ENCODE assay signal across 24 cellular contexts in genomic region chr19:1728816-1729567, GRCh38. TPM values are rescaled to one million over a fixed set of nuclear protein-coding genes. Genes with fewer than 3 reads are reported as not detected.
DNase-seq lines count a peak whose midpoint lies in the region; ATAC-seq, FAIRE-seq and TF ChIP-seq lines count a peak whose summit lies in the region.
"Had no signal": no experiment of that assay in that cellular context is flagged by ENCODE, and none has a peak within 500 bp of the region (broad histone marks: within the 10 kb centered on the region; RNA-seq: fewer than 3 reads in every experiment).

No MANE protein-coding gene starts in this region.

- TF ChIP-seq CTCF in HepG2 (CRISPR knock-in tag; IDR thresholded peaks at IDR 0.05) (no peak), right lobe of liver (IDR thresholded peaks at IDR 0.05) (no peak), neural progenitor cell (IDR thresholded peaks at IDR 0.05) (no peak)

- H3K4me3 ChIP-seq in HepG2 (replicated peaks in 1 of 3; ENCODE audit: insufficient read depth in 1 of 3, low read depth in 2 of 3, low read length in 3 of 3) (no peak overlapping the region), right lobe of liver (no peak overlapping the region), neural progenitor cell (no peak overlapping the region)
- H3K4me3 ChIP-seq: A549; BLaER1 treated with 17β-estradiol and CSF1 and Interleukin-3, amounts not matched to agents 10 nM and 100 nM; MG63; SJSA1 had no signal

- no peak for TF ChIP-seq EP300 in HepG2 (IDR thresholded peaks at IDR 0.05; ENCODE audit: low read depth in 2 of 2, low read length in 2 of 2)
- no peak for TF ChIP-seq EP300 in HepG2 (CRISPR knock-in tag; IDR thresholded peaks at IDR 0.05; ENCODE audit: borderline replicate concordance)
- TF ChIP-seq EP300 in Ishikawa (IDR thresholded peaks at IDR 0.05; ENCODE audit: borderline replicate concordance), result no peak

- H3F3A ChIP-seq in neural progenitor cell (ENCODE audit: low read depth), result peaks cover 17% of the 10 kb centered on the region

- no peaks in the 10 kb centered on the region for H3K79me2 ChIP-seq in HepG2 (ENCODE audit: insufficient read depth, low read length)
- H3K79me2 ChIP-seq in neural progenitor cell (ENCODE audit: low read depth), result no peaks in the 10 kb centered on the region

- TF ChIP-seq POLR2A in HepG2 (IDR thresholded peaks at IDR 0.05; ENCODE audit: insufficient read depth in 1 of 2, low read depth in 2 of 2, low read length in 2 of 2) (no peak), right lobe of liver (IDR thresholded peaks at IDR 0.05) (no peak)

- DNase-seq in HepG2 (ENCODE audit: low spot score) (no peak), right lobe of liver (no peak), neural progenitor cell (ENCODE audit: low spot score) (no peak), T-helper 17 cell (no peak), COR-L47 (lab: John Stamatoyannopoulos, UW) (no peak)
- DNase-seq: AML-193; CD4-positive, alpha-beta T cell; KBM-7; MG63; NCI-H2029; NCI-H446; NCI-H524 treated with DMSO at 0.1 percent for 48 hours; NCI-H774; PC-3; Right ventricle myocardium superior had no signal

- peaks cover 14% of the 10 kb centered on the region for H3K4me1 ChIP-seq in HepG2 (ENCODE audit: insufficient read depth, low read length)
- H3K4me1 ChIP-seq in right lobe of liver, result peaks cover 0 to 4% (median 0%) of the 10 kb centered on the region in 4 donors
- peaks cover 4% of the 10 kb centered on the region for H3K4me1 ChIP-seq in neural progenitor cell
- H3K4me1 ChIP-seq: A549; BLaER1 treated with 17β-estradiol and CSF1 and Interleukin-3, amounts not matched to agents 10 nM and 100 nM had no signal

- CTCF ChIA-PET in HepG2 (lab: Yijun Ruan, JAX; ENCODE audit: low intra/inter-chr PET ratio, low total read pairs), result no interaction called here

- H3K4me3 Mint-ChIP-seq in neural progenitor cell, result peak overlapping the region; percentile 16
- H3K4me3 Mint-ChIP-seq in T-helper 17 cell, result no peak overlapping the region
- H3K4me3 Mint-ChIP-seq: CD4-positive, alpha-beta T cell had no signal

- H3K27ac Mint-ChIP-seq in neural progenitor cell, result no peak overlapping the region
- H3K27ac Mint-ChIP-seq in T-helper 17 cell, result no peak overlapping the region
- H3K27ac Mint-ChIP-seq: CD4-positive, alpha-beta T cell had no signal

- H3K9me3 Mint-ChIP-seq in neural progenitor cell, result no peaks in the 10 kb centered on the region
- H3K9me3 Mint-ChIP-seq: CD4-positive, alpha-beta T cell had no signal

- WGBS in HepG2 (ENCODE audit: low lambda C conversion rate), result 57% methylated on average over 31 of the region's 33 CpGs
- 78% methylated on average over 22 of the region's 33 CpGs for WGBS in right lobe of liver (ENCODE audit: insufficient coverage, low coverage, low lambda C conversion rate, missing lambda C conversion rate)

- H3K27me3 Mint-ChIP-seq in neural progenitor cell (ENCODE audit: insufficient read depth, low read depth) (peaks cover 26% of the 10 kb centered on the region), T-helper 17 cell (peaks cover 39% of the 10 kb centered on the region)

- FAIRE-seq in HepG2 (lab: Jason Lieb, UNC), result no peak
- FAIRE-seq: A549, G401.6 had no signal

- TF ChIP-seq RAD21 in HepG2 (CRISPR knock-in tag; IDR thresholded peaks at IDR 0.05), result no peak
- no peak for TF ChIP-seq RAD21 in Ishikawa (IDR thresholded peaks at IDR 0.05; ENCODE audit: low read depth)

- no TSS peak for BruUV-seq in HepG2 (replicated peaks; lab: Mats Ljungman, UMichigan)

- H3K9ac ChIP-seq in HepG2 (ENCODE audit: insufficient read depth, low read depth, low read length) (no peak overlapping the region), neural progenitor cell (no peak overlapping the region)
- H3K9ac ChIP-seq: BLaER1 treated with 17β-estradiol and CSF1 and Interleukin-3, amounts not matched to agents 10 nM and 100 nM had no signal

- POLR2A ChIA-PET in HepG2 (lab: Yijun Ruan, JAX), result no interaction called here

- no peak for ATAC-seq in HepG2
- ATAC-seq in right lobe of liver, result no peak
- no peak for ATAC-seq in T-helper 17 cell
- no peak for ATAC-seq in GM18907 (IDR thresholded peaks at IDR 0.05; ENCODE audit: unreplicated experiment)
- ATAC-seq: A549, PC-3 had no signal

- H3K4me2 ChIP-seq in HepG2 (ENCODE audit: low read depth, low read length) (no peak overlapping the region), neural progenitor cell (no peak overlapping the region)
- H3K4me2 ChIP-seq: A549; BLaER1 treated with 17β-estradiol and CSF1 and Interleukin-3, amounts not matched to agents 10 nM and 100 nM had no signal

- H4K20me1 ChIP-seq in HepG2 (ENCODE audit: insufficient read depth, low read length) (no peaks in the 10 kb centered on the region), neural progenitor cell (ENCODE audit: low read depth) (no peaks in the 10 kb centered on the region)

- H3K27ac ChIP-seq in HepG2 (ENCODE audit: extremely low read length, insufficient read depth, low read length) (no peak overlapping the region), right lobe of liver (no peak overlapping the region), neural progenitor cell (no peak overlapping the region)
- H3K27ac ChIP-seq: A549; BLaER1 treated with 17β-estradiol and CSF1 and Interleukin-3, amounts not matched to agents 10 nM and 100 nM; SJSA1 had no signal

- intact Hi-C loops in HepG2 (cut with micrococcal nuclease; ENCODE audit: unreplicated experiment), result no loop called here
- intact Hi-C loops in right lobe of liver (cut with DNase I), result no loop called here

- H3K36me3 ChIP-seq in HepG2 (replicated peaks in 1 of 2; ENCODE audit: control insufficient read depth in 1 of 2, insufficient read depth in 2 of 2, low read length in 2 of 2), result no peaks in the 10 kb centered on the region
- no peaks in the 10 kb centered on the region for H3K36me3 ChIP-seq in right lobe of liver
- no peaks in the 10 kb centered on the region for H3K36me3 ChIP-seq in neural progenitor cell
- H3K36me3 ChIP-seq: BLaER1 treated with 17β-estradiol and CSF1 and Interleukin-3, amounts not matched to agents 10 nM and 100 nM; MG63; SJSA1 had no signal

- in situ Hi-C loops in HepG2 (cut with HindIII; ENCODE audit: extremely low pct_ligation_motif_present, low pct_unique_long_range_greater_than_20kb), result no loop called here

- H3K36me3 Mint-ChIP-seq in neural progenitor cell, result no peaks in the 10 kb centered on the region
- H3K36me3 Mint-ChIP-seq in T-helper 17 cell (ENCODE audit: low read depth), result peaks cover 8% of the 10 kb centered on the region

- H2AFZ ChIP-seq in HepG2 (ENCODE audit: low read length) (no peak overlapping the region), neural progenitor cell (replicated peaks) (no peak overlapping the region)

- H3K9me3 ChIP-seq in HepG2 (ENCODE audit: low read length) (no peaks in the 10 kb centered on the region), right lobe of liver (no peaks in the 10 kb centered on the region), neural progenitor cell (ENCODE audit: low read depth) (no peaks in the 10 kb centered on the region), T-helper 17 cell (ENCODE audit: control insufficient read depth, low read length, poor library complexity, severe bottlenecking) (no peaks in the 10 kb centered on the region)
- H3K9me3 ChIP-seq: A549, MG63, SJSA1 had no signal

- H3K4me1 Mint-ChIP-seq in neural progenitor cell (peaks cover 5% of the 10 kb centered on the region), T-helper 17 cell (peaks cover 8% of the 10 kb centered on the region)

- peaks cover 5 to 57% of the 10 kb centered on the region in 2 experiments for H3K27me3 ChIP-seq in HepG2 (ENCODE audit: control insufficient read depth in 1 of 2, insufficient read depth in 2 of 2, low read length in 2 of 2)
- H3K27me3 ChIP-seq in right lobe of liver, result peaks cover 0 to 15% of the 10 kb centered on the region in 2 donors
- peaks cover 97% of the 10 kb centered on the region for H3K27me3 ChIP-seq in neural progenitor cell

TF ChIP-seq in HepG2, 621 proteins besides CTCF, POLR2A, EP300 and RAD21 (continues in another document):
- TF ChIP-seq GATAD2A (CRISPR knock-in tag; IDR thresholded peaks at IDR 0.05) (no peak), ZNF83 (CRISPR knock-in tag; IDR thresholded peaks at IDR 0.05; ENCODE audit: borderline replicate concordance) (no peak)

TF ChIP-seq in Ishikawa, 13 proteins besides CTCF, POLR2A, EP300 and RAD21 (continues in another document):
- TF ChIP-seq MAX (IDR thresholded peaks at IDR 0.05) (no peak), TEAD4 (IDR thresholded peaks at IDR 0.05) (no peak), CEBPB (IDR thresholded peaks at IDR 0.05) (no peak), EGR1 (IDR thresholded peaks at IDR 0.05) (no peak), TAF1 (IDR thresholded peaks at IDR 0.05; ENCODE audit: low read depth) (no peak)

RNA-seq across cellular contexts. Expression of gene ONECUT3, which starts 24.3 kb away (rescaled TPM):
- total RNA-seq in HepG2 (2016; rRNA removed; fragmentation: Illumina TruSeq; extraction: Trizol), result not detected in 2 replicates
- not detected in 2 replicates for total RNA-seq in HepG2 (2016; cell fraction: cytosol; rRNA removed; fragmentation: Illumina TruSeq; extraction: Trizol; ENCODE audit: low read depth)
- not detected in 2 replicates for total RNA-seq in HepG2 (2016; cell fraction: insoluble cytoplasmic fraction; rRNA removed; fragmentation: Illumina TruSeq; extraction: Trizol)
- not detected in 2 replicates for total RNA-seq in HepG2 (2016; cell fraction: membrane; rRNA removed; fragmentation: Illumina TruSeq; extraction: Trizol)
- total RNA-seq in HepG2 (2016; cell fraction: nucleus; rRNA removed; fragmentation: Illumina TruSeq; extraction: Trizol), result not detected in 2 replicates
- polyA plus RNA-seq in HepG2 (2011; rRNA removed), result under 0.01 and 0.01 TPM in 2 replicates
- 0.01 TPM in 1 of 2 replicates, not detected in the other for polyA plus RNA-seq in HepG2 (2011; cell fraction: cytosol; rRNA removed)
- polyA plus RNA-seq in HepG2 (2011; cell fraction: nucleus; rRNA removed), result 0.03 TPM in 1 of 2 replicates, not detected in the other
- not detected in 2 replicates for polyA plus RNA-seq in HepG2 (2012)
- polyA plus RNA-seq in HepG2 (2016; cell fraction: cytosol; fragmentation: Illumina TruSeq; extraction: Trizol; ENCODE audit: low read depth), result not detected in 2 replicates
- polyA plus RNA-seq in HepG2 (2016; cell fraction: insoluble cytoplasmic fraction; fragmentation: Illumina TruSeq; extraction: Trizol; ENCODE audit: low read depth), result 0.02 TPM in 1 of 2 replicates, not detected in the other
- polyA plus RNA-seq in HepG2 (2016; cell fraction: membrane; fragmentation: Illumina TruSeq; extraction: Trizol; ENCODE audit: low read depth), result not detected in 2 replicates
- polyA plus RNA-seq in HepG2 (2016; cell fraction: nucleus; fragmentation: Illumina TruSeq; extraction: Trizol; ENCODE audit: insufficient read depth, low read depth), result not detected in 2 replicates
- not detected in 2 replicates for polyA minus RNA-seq in HepG2 (2011; rRNA and poly(A)+ RNA removed; ENCODE audit: low replicate concordance)
- not detected in 2 replicates for polyA minus RNA-seq in HepG2 (2011; cell fraction: cytosol; rRNA and poly(A)+ RNA removed)
- polyA minus RNA-seq in HepG2 (2011; cell fraction: nucleus; rRNA and poly(A)+ RNA removed), result not detected in 2 replicates
- total RNA-seq in right lobe of liver, result not detected
- 0.09 TPM in 1 of 2 replicates, not detected in the other for total RNA-seq in neural progenitor cell (ENCODE audit: low replicate concordance)
- not detected for total RNA-seq in T-helper 17 cell
- total RNA-seq: CD4-positive, alpha-beta T cell; H4; HT-29; Right ventricle myocardium superior; RPMI7951; SJSA1 had no signal
